ENCODE assay signal across 19 cellular contexts in genomic region chr3:142652826-142653292, GRCh38. TPM values are rescaled to one million over a fixed set of nuclear protein-coding genes. Genes with fewer than 3 reads are reported as not detected.
DNase-seq lines count a peak whose midpoint lies in the region; ATAC-seq, FAIRE-seq and TF ChIP-seq lines count a peak whose summit lies in the region.
"Had no signal": no experiment of that assay in that cellular context is flagged by ENCODE, and none has a peak within 500 bp of the region (broad histone marks: within the 10 kb centered on the region; RNA-seq: fewer than 3 reads in every experiment).

No MANE protein-coding gene starts in this region.

- no peak overlapping the region for H3K4me3 Mint-ChIP-seq in CD8-positive, alpha-beta memory T cell
- H3K4me3 Mint-ChIP-seq in activated CD8-positive, alpha-beta T cell treated with anti-CD3 and anti-CD28 coated beads for 36 hours, result no peak overlapping the region
- H3K4me3 Mint-ChIP-seq: B cell; CD8-positive, alpha-beta T cell; H9 had no signal

- H3K9ac ChIP-seq in SK-N-MC (ENCODE audit: insufficient read length) (no peak overlapping the region), K562 (ENCODE audit: insufficient read depth in 1 of 2, low read depth in 2 of 2, low read length in 2 of 2) (peak overlapping the region in 1 of 2 experiments; percentile 36; a peak in 2 of 4 replicates), HepG2 (ENCODE audit: insufficient read depth, low read depth, low read length) (no peak overlapping the region)
- H3K9ac ChIP-seq: BLaER1 treated with 17β-estradiol and CSF1 and Interleukin-3, amounts not matched to agents 10 nM and 100 nM had no signal

- peaks cover 2 to 5% of the 10 kb centered on the region in 2 donors for H3K27me3 Mint-ChIP-seq in CD8-positive, alpha-beta memory T cell
- H3K27me3 Mint-ChIP-seq in activated CD8-positive, alpha-beta T cell treated with anti-CD3 and anti-CD28 coated beads for 36 hours, result no peaks in the 10 kb centered on the region

- CTCF ChIA-PET in CD8-positive, alpha-beta memory T cell (lab: Charles Lee), result interaction anchor here (1.2 kb wide), 1 partner anchor 9 kb away, joined by 3 read pairs; no protein-coding TSS in a partner anchor
- CTCF ChIA-PET in K562 (lab: Yijun Ruan, JAX; ENCODE audit: low intra/inter-chr PET ratio), result no interaction called here
- CTCF ChIA-PET in HepG2 (lab: Yijun Ruan, JAX; ENCODE audit: low intra/inter-chr PET ratio, low total read pairs), result no interaction called here
- CTCF ChIA-PET in activated CD8-positive, alpha-beta T cell treated with anti-CD3 and anti-CD28 coated beads for 36 hours (lab: Charles Lee), result no interaction called here

- H3K27ac ChIP-seq in CD8-positive, alpha-beta memory T cell (ENCODE audit: low read depth, low read length), result peak overlapping the region; percentile 4
- H3K27ac ChIP-seq in SK-N-MC (0 out of 2 replicates have a peak overlapping the region, but pooled peaks have one; percentile 2), K562 (ENCODE audit: extremely low read depth, low read depth, low read length) (peak overlapping the region; percentile 74), HepG2 (ENCODE audit: extremely low read length, insufficient read depth, low read length) (peak overlapping the region; percentile 14), gastroesophageal sphincter (no peak overlapping the region)
- H3K27ac ChIP-seq: BLaER1 treated with 17β-estradiol and CSF1 and Interleukin-3, amounts not matched to agents 10 nM and 100 nM had no signal

- no peak overlapping the region for H3K4me3 ChIP-seq in CD8-positive, alpha-beta memory T cell (ENCODE audit: low read length)
- H3K4me3 ChIP-seq in SK-N-MC, result no peak overlapping the region
- no peak overlapping the region for H3K4me3 ChIP-seq in K562
- no peak overlapping the region for H3K4me3 ChIP-seq in HepG2 (replicated peaks in 1 of 3; ENCODE audit: insufficient read depth in 1 of 3, low read depth in 2 of 3, low read length in 3 of 3)
- H3K4me3 ChIP-seq in gastroesophageal sphincter, result no peak overlapping the region
- H3K4me3 ChIP-seq: BLaER1 treated with 17β-estradiol and CSF1 and Interleukin-3, amounts not matched to agents 10 nM and 100 nM had no signal

- peaks cover 5% of the 10 kb centered on the region; the same call in 2 of the 3 replicates for H3K79me2 ChIP-seq in K562 (ENCODE audit: control insufficient read depth, insufficient read depth, low read length)
- no peaks in the 10 kb centered on the region for H3K79me2 ChIP-seq in HepG2 (ENCODE audit: insufficient read depth, low read length)

- intact Hi-C loops in K562 (cut with micrococcal nuclease), result no loop called here
- intact Hi-C loops in HepG2 (cut with micrococcal nuclease; ENCODE audit: unreplicated experiment), result no loop called here
- intact Hi-C loops in activated CD8-positive, alpha-beta T cell treated with anti-CD3 and anti-CD28 coated beads for 36 hours (cut with micrococcal nuclease), result no loop called here

- H3K27ac Mint-ChIP-seq in CD8-positive, alpha-beta memory T cell, result no peak overlapping the region
- H3K27ac Mint-ChIP-seq in activated CD8-positive, alpha-beta T cell treated with anti-CD3 and anti-CD28 coated beads for 36 hours, result no peak overlapping the region
- H3K27ac Mint-ChIP-seq: B cell; CD8-positive, alpha-beta T cell had no signal

- peaks cover 0 to 5% (median 0%) of the 10 kb centered on the region in 3 donors for H3K36me3 Mint-ChIP-seq in CD8-positive, alpha-beta memory T cell
- no peaks in the 10 kb centered on the region for H3K36me3 Mint-ChIP-seq in activated CD8-positive, alpha-beta T cell treated with anti-CD3 and anti-CD28 coated beads for 36 hours (ENCODE audit: low read depth)
- H3K36me3 Mint-ChIP-seq: CD8-positive, alpha-beta T cell had no signal

- no peak for TF ChIP-seq POLR2A in K562 (conservative IDR thresholded peaks at IDR 0.05)
- no peak for TF ChIP-seq POLR2A in HepG2 (IDR thresholded peaks at IDR 0.05; ENCODE audit: insufficient read depth in 1 of 2, low read depth in 2 of 2, low read length in 2 of 2)
- TF ChIP-seq POLR2A in gastroesophageal sphincter (IDR thresholded peaks at IDR 0.05), result no peak

- no peaks in the 10 kb centered on the region for H3K9me3 ChIP-seq in CD8-positive, alpha-beta memory T cell (ENCODE audit: low read length)
- H3K9me3 ChIP-seq in SK-N-MC (ENCODE audit: low read depth, low read length) (no peaks in the 10 kb centered on the region), K562 (replicated peaks; ENCODE audit: control insufficient read depth, insufficient read depth, low read depth, low read length) (no peaks in the 10 kb centered on the region), HepG2 (ENCODE audit: low read length) (no peaks in the 10 kb centered on the region), gastroesophageal sphincter (no peaks in the 10 kb centered on the region)
- H3K9me3 ChIP-seq: BLaER1 treated with 17β-estradiol and CSF1 and Interleukin-3, amounts not matched to agents 10 nM and 100 nM had no signal

- H2AFZ ChIP-seq in K562 (ENCODE audit: low read depth, low read length), result peak overlapping the region; percentile 95
- no peak overlapping the region for H2AFZ ChIP-seq in HepG2 (ENCODE audit: low read length)

- H3K4me1 ChIP-seq in CD8-positive, alpha-beta memory T cell (ENCODE audit: insufficient read depth, low read length), result no peaks in the 10 kb centered on the region
- peaks cover 4 to 16% of the 10 kb centered on the region in 2 experiments; a peak in 3 of 5 replicates for H3K4me1 ChIP-seq in K562 (replicated peaks in 1 of 2; ENCODE audit: control insufficient read depth in 2 of 2, insufficient read depth in 2 of 2, low read length in 2 of 2)
- H3K4me1 ChIP-seq in HepG2 (ENCODE audit: insufficient read depth, low read length), result no peaks in the 10 kb centered on the region
- no peaks in the 10 kb centered on the region for H3K4me1 ChIP-seq in gastroesophageal sphincter

- BruUV-seq in K562 (replicated peaks; lab: Mats Ljungman, UMichigan) (no TSS peak), HepG2 (replicated peaks; lab: Mats Ljungman, UMichigan) (no TSS peak)

- WGBS in K562 (ENCODE audit: insufficient coverage, low coverage, missing lambda C conversion rate), result 23% methylated on average over 8 of the region's 8 CpGs
- WGBS in HepG2 (ENCODE audit: low lambda C conversion rate), result 98% methylated on average over 8 of the region's 8 CpGs
- 89 to 93% methylated on average over 6 to 8 of the region's 8 CpGs for WGBS in gastroesophageal sphincter (ENCODE audit: low coverage in 1 of 2), 2 donors

- no peaks in the 10 kb centered on the region for H3K4me1 Mint-ChIP-seq in CD8-positive, alpha-beta memory T cell
- no peaks in the 10 kb centered on the region for H3K4me1 Mint-ChIP-seq in activated CD8-positive, alpha-beta T cell treated with anti-CD3 and anti-CD28 coated beads for 36 hours (ENCODE audit: low read depth)

- in situ Hi-C loops in K562 (cut with MboI), result no loop called here
- in situ Hi-C loops in HepG2 (cut with HindIII; ENCODE audit: extremely low pct_ligation_motif_present, low pct_unique_long_range_greater_than_20kb), result no loop called here

- FAIRE-seq in K562 (lab: Jason Lieb, UNC) (peak; percentile 19), HepG2 (lab: Jason Lieb, UNC) (no peak)
- FAIRE-seq: G401.6, GM12891, H1 had no signal

- POLR2A ChIA-PET in CD8-positive, alpha-beta memory T cell (lab: Charles Lee), result no interaction called here
- POLR2A ChIA-PET in K562 (lab: Yijun Ruan, JAX) (interaction anchor here (1.7 kb wide), 1 partner anchor 14 kb away, joined by 5 read pairs; no protein-coding TSS in a partner anchor), HepG2 (lab: Yijun Ruan, JAX) (no interaction called here)
- POLR2A ChIA-PET in activated CD8-positive, alpha-beta T cell treated with anti-CD3 and anti-CD28 coated beads for 36 hours (lab: Charles Lee), result no interaction called here

- TF ChIP-seq CTCF in K562 (IDR thresholded peaks at IDR 0.05 in 2 of 3, conservative IDR thresholded peaks at IDR 0.05 in 1 of 3; ENCODE audit: insufficient read depth in 2 of 3, low read depth in 1 of 3, low read length in 3 of 3) (no peak), HepG2 (CRISPR knock-in tag; IDR thresholded peaks at IDR 0.05) (no peak), gastroesophageal sphincter (IDR thresholded peaks at IDR 0.05) (no peak)
- TF ChIP-seq CTCF in activated CD8-positive, alpha-beta T cell treated with anti-CD3 and anti-CD28 coated beads for 36 hours (IDR thresholded peaks at IDR 0.05), result no peak

- H4K20me1 ChIP-seq in K562 (replicated peaks; ENCODE audit: control insufficient read depth, insufficient read depth, low read length) (no peaks in the 10 kb centered on the region), HepG2 (ENCODE audit: insufficient read depth, low read length) (no peaks in the 10 kb centered on the region)
- H4K20me1 ChIP-seq: BLaER1 treated with 17β-estradiol and CSF1 and Interleukin-3, amounts not matched to agents 10 nM and 100 nM had no signal

- TF ChIP-seq RAD21 in K562 (CRISPR knock-in tag; conservative IDR thresholded peaks at IDR 0.05 in 1 of 2, IDR thresholded peaks at IDR 0.05 in 1 of 2) (no peak), HepG2 (CRISPR knock-in tag; IDR thresholded peaks at IDR 0.05) (no peak)

- H3K4me2 ChIP-seq in K562 (ENCODE audit: insufficient read depth, low read length) (peak overlapping the region; percentile 60), HepG2 (ENCODE audit: low read depth, low read length) (no peak overlapping the region)
- H3K4me2 ChIP-seq: BLaER1 treated with 17β-estradiol and CSF1 and Interleukin-3, amounts not matched to agents 10 nM and 100 nM had no signal

- H3K36me3 ChIP-seq in CD8-positive, alpha-beta memory T cell (ENCODE audit: insufficient read depth, low read length), result no peaks in the 10 kb centered on the region
- H3K36me3 ChIP-seq in SK-N-MC (ENCODE audit: insufficient read depth, low read length), result no peaks in the 10 kb centered on the region
- no peaks in the 10 kb centered on the region; the same call in 2 of the 3 replicates for H3K36me3 ChIP-seq in K562 (ENCODE audit: control insufficient read depth, insufficient read depth, low read length)
- H3K36me3 ChIP-seq in HepG2 (replicated peaks in 1 of 2; ENCODE audit: control insufficient read depth in 1 of 2, insufficient read depth in 2 of 2, low read length in 2 of 2), result peaks cover 0 to 1% of the 10 kb centered on the region in 2 experiments; a peak in 1 of 5 replicates
- H3K36me3 ChIP-seq in gastroesophageal sphincter, result no peaks in the 10 kb centered on the region
- H3K36me3 ChIP-seq: BLaER1 treated with 17β-estradiol and CSF1 and Interleukin-3, amounts not matched to agents 10 nM and 100 nM had no signal

- no peaks in the 10 kb centered on the region for H3K9me1 ChIP-seq in K562 (ENCODE audit: control insufficient read depth, insufficient read depth, low read length)

- peak; percentile 72 for ATAC-seq in K562
- no peak for ATAC-seq in HepG2
- ATAC-seq in HG02759 (IDR thresholded peaks at IDR 0.05; ENCODE audit: unreplicated experiment), result no peak
- no peak for ATAC-seq in activated CD8-positive, alpha-beta T cell treated with anti-CD3 and anti-CD28 coated beads for 36 hours
- ATAC-seq in gastroesophageal sphincter, result no peak
- ATAC-seq: CD8-positive, alpha-beta T cell had no signal

- no peaks in the 10 kb centered on the region for H3K27me3 ChIP-seq in CD8-positive, alpha-beta memory T cell (ENCODE audit: insufficient read depth, low read length, poor library complexity, severe bottlenecking)
- H3K27me3 ChIP-seq in K562 (ENCODE audit: control insufficient read depth in 2 of 2, insufficient read depth in 2 of 2, low read length in 2 of 2) (no peaks in the 10 kb centered on the region), HepG2 (ENCODE audit: control insufficient read depth in 1 of 2, insufficient read depth in 2 of 2, low read length in 2 of 2) (no peaks in the 10 kb centered on the region), gastroesophageal sphincter (no peaks in the 10 kb centered on the region)
- H3K27me3 ChIP-seq: BLaER1 treated with 17β-estradiol and CSF1 and Interleukin-3, amounts not matched to agents 10 nM and 100 nM had no signal

- H3K9me3 Mint-ChIP-seq in CD8-positive, alpha-beta memory T cell, result no peaks in the 10 kb centered on the region
- H3K9me3 Mint-ChIP-seq in activated CD8-positive, alpha-beta T cell treated with anti-CD3 and anti-CD28 coated beads for 36 hours, result no peaks in the 10 kb centered on the region
- H3K9me3 Mint-ChIP-seq: CD8-positive, alpha-beta T cell; H9 had no signal

- no peak for TF ChIP-seq EP300 in K562 (IDR thresholded peaks at IDR 0.05; ENCODE audit: low read length)
- TF ChIP-seq EP300 in HepG2 (IDR thresholded peaks at IDR 0.05; ENCODE audit: low read depth in 2 of 2, low read length in 2 of 2), result no peak
- TF ChIP-seq EP300 in HepG2 (CRISPR knock-in tag; IDR thresholded peaks at IDR 0.05; ENCODE audit: borderline replicate concordance), result no peak
- no peak for TF ChIP-seq EP300 in gastroesophageal sphincter (IDR thresholded peaks at IDR 0.05)

- no peak for DNase-seq in CD8-positive, alpha-beta memory T cell
- DNase-seq in SK-N-MC (ENCODE audit: low read depth, low spot score) (no peak), K562 (ENCODE audit: extremely low read depth in 1 of 4, low spot score in 3 of 4) (peak; percentile 23 to 54 (median 36)), HepG2 (ENCODE audit: low spot score) (no peak), RPMI8226 (no peak)
- DNase-seq in activated CD8-positive, alpha-beta T cell treated with anti-CD3 and anti-CD28 coated beads for 36 hours, result no peak
- DNase-seq: 8988T; CD8-positive, alpha-beta T cell; COR-L47; DMS 273 treated with DMSO at 0.1 percent for 48 hours; H9; KBM-7 had no signal

RNA-seq across cellular contexts. Expression of gene PLS1, which starts 56.7 kb away (rescaled TPM):
- total RNA-seq in CD8-positive, alpha-beta memory T cell, result 1 to 10 TPM; 3.7 to 4.1 TPM
- 4.0 TPM for polyA plus RNA-seq in CD8-positive, alpha-beta memory T cell
- 6.6 and 24.4 TPM in 2 replicates for total RNA-seq in K562 (2011; cell fraction: chromatin; rRNA removed; ENCODE audit: low replicate concordance)
- total RNA-seq in K562 (2011; cell fraction: nucleolus; rRNA removed), result 1.8 and 2.2 TPM in 2 replicates
- total RNA-seq in K562 (2011; cell fraction: nucleoplasm; rRNA removed), result 10.0 and 11.6 TPM in 2 replicates
- total RNA-seq in K562 (2014; rRNA removed) (7.8 and 9.5 TPM in 2 replicates), K562 (2014; rRNA removed; fragmentation: Illumina TruSeq; extraction: Trizol) (16.2 and 17.8 TPM in 2 replicates), K562 (2015; rRNA removed; fragmentation: Illumina TruSeq; extraction: Trizol) (11.9 and 13.7 TPM in 2 replicates), K562 (2021) (9.0 and 11.5 TPM in 2 replicates), HepG2 (2016; rRNA removed; fragmentation: Illumina TruSeq; extraction: Trizol) (21.1 and 34.1 TPM in 2 replicates), gastroesophageal sphincter (1 to 10 TPM; 1.2 to 9.0 (median 4.3) TPM)
- polyA plus RNA-seq in K562 (2011; rRNA removed) (10.8 and 20.1 TPM in 2 replicates), K562 (2014; fragmentation: Illumina TruSeq; extraction: Trizol) (9.9 and 13.0 TPM in 2 replicates), K562 (2014; fragmentation: Nextera tagmentation; extraction: Ambion mirVana) (10 to 100 TPM; 10.6 to 21.3 TPM), K562 (2014; rRNA removed) (6.1 and 11.0 TPM in 2 replicates), HepG2 (2011; rRNA removed) (8.3 and 11.2 TPM in 2 replicates)
- polyA plus RNA-seq in K562 (2011; cell fraction: cytosol; rRNA removed), result 3.5 and 6.8 TPM in 2 replicates
- polyA plus RNA-seq in K562 (2011; cell fraction: nucleus; rRNA removed), result 4.2 and 4.5 TPM in 2 replicates
- 6.4 and 7.2 TPM in 2 replicates for polyA plus RNA-seq in K562 (2012)
- polyA minus RNA-seq in K562 (2011; rRNA and poly(A)+ RNA removed), result 23.9 and 26.7 TPM in 2 replicates
- 6.5 and 10.6 TPM in 2 replicates for polyA minus RNA-seq in K562 (2011; cell fraction: cytosol; rRNA and poly(A)+ RNA removed)
- polyA minus RNA-seq in K562 (2011; cell fraction: nucleus; rRNA and poly(A)+ RNA removed), result 5.5 and 10.4 TPM in 2 replicates
- total RNA-seq in HepG2 (2016; cell fraction: cytosol; rRNA removed; fragmentation: Illumina TruSeq; extraction: Trizol; ENCODE audit: low read depth), result 4.4 and 7.7 TPM in 2 replicates
- 19.5 and 33.3 TPM in 2 replicates for total RNA-seq in HepG2 (2016; cell fraction: insoluble cytoplasmic fraction; rRNA removed; fragmentation: Illumina TruSeq; extraction: Trizol)
- total RNA-seq in HepG2 (2016; cell fraction: membrane; rRNA removed; fragmentation: Illumina TruSeq; extraction: Trizol), result 5.7 and 6.6 TPM in 2 replicates
- 13.8 and 14.5 TPM in 2 replicates for total RNA-seq in HepG2 (2016; cell fraction: nucleus; rRNA removed; fragmentation: Illumina TruSeq; extraction: Trizol)
- polyA plus RNA-seq in HepG2 (2011; cell fraction: cytosol; rRNA removed), result 5.3 and 9.1 TPM in 2 replicates
- polyA plus RNA-seq in HepG2 (2011; cell fraction: nucleus; rRNA removed), result 2.6 and 3.8 TPM in 2 replicates
- 8.5 and 14.1 TPM in 2 replicates for polyA plus RNA-seq in HepG2 (2012)
- polyA plus RNA-seq in HepG2 (2016; cell fraction: cytosol; fragmentation: Illumina TruSeq; extraction: Trizol; ENCODE audit: low read depth), result 0.65 and 0.89 TPM in 2 replicates
- 18.7 and 20.7 TPM in 2 replicates for polyA plus RNA-seq in HepG2 (2016; cell fraction: insoluble cytoplasmic fraction; fragmentation: Illumina TruSeq; extraction: Trizol; ENCODE audit: low read depth)
- 1.8 TPM in 2 replicates for polyA plus RNA-seq in HepG2 (2016; cell fraction: membrane; fragmentation: Illumina TruSeq; extraction: Trizol; ENCODE audit: low read depth)
- 7.7 and 8.5 TPM in 2 replicates for polyA plus RNA-seq in HepG2 (2016; cell fraction: nucleus; fragmentation: Illumina TruSeq; extraction: Trizol; ENCODE audit: insufficient read depth, low read depth)
- 4.7 and 8.0 TPM in 2 replicates for polyA minus RNA-seq in HepG2 (2011; rRNA and poly(A)+ RNA removed; ENCODE audit: low replicate concordance)
- polyA minus RNA-seq in HepG2 (2011; cell fraction: cytosol; rRNA and poly(A)+ RNA removed), result 10.1 and 13.0 TPM in 2 replicates
- polyA minus RNA-seq in HepG2 (2011; cell fraction: nucleus; rRNA and poly(A)+ RNA removed), result 13.4 and 18.6 TPM in 2 replicates
- total RNA-seq in activated CD8-positive, alpha-beta T cell treated with anti-CD3 and anti-CD28 coated beads for 36 hours, result 1 to 10 TPM; 4.7 to 5.6 TPM

Comparison
In these comparisons a context has a peak if more than half of its experiments do, and no peak if none do; other contexts are left out.
1. DNase-seq: peak in K562 (4 of 4); none in CD8-positive, alpha-beta memory T cell (0 of 5), SK-N-MC (single experiment), HepG2 (single experiment), activated CD8-positive, alpha-beta T cell treated with anti-CD3 and anti-CD28 coated beads for 36 hours (single experiment) and RPMI8226 (single experiment).
2. H3K27ac ChIP-seq: peak in CD8-positive, alpha-beta memory T cell (single experiment), SK-N-MC (single experiment), K562 (single experiment) and HepG2 (single experiment); none in gastroesophageal sphincter (0 of 4).